Comparison of ENCODE assay signal across 29 cellular contexts in the genomic region with DNA sequence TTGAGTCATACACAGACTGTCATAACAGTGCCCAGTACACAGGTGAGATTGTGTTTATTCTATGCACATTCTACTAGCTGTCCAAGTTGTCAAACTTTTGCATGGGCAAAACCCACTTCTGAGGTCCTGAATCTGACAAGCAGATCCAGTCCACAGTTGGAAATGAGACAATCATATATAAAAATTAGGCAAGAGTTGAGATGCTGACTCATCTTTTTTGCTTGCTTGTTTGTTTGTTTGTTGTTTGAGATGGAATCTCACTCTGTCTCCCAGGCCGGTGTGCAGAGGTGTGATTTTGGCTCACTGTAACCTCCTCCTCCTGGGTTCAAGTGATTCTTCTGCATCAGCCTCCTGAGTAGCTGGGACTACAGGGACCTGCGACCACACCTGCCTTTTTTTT.
"Had no signal": no experiment of that assay in that cellular context is flagged by ENCODE, and none has a peak within 500 bp of the region (broad histone marks: within the 10 kb centered on the region; RNA-seq: fewer than 3 reads in every experiment).

No MANE protein-coding gene starts in this region.

- H3K9me3 Mint-ChIP-seq: dendritic cell treated with granulocyte-macrophage colony-stimulating factor and Interleukin-4, amounts not matched to agents 40 ng/mL and 50 ng/mL, for 4 days; effector memory CD8-positive, alpha-beta T cell; endodermal cell had no signal

- FAIRE-seq: colon, endometrium, endothelial cell of umbilical vein, frontal cortex had no signal

- DNase-seq: colonic mucosa; cortex of kidney; dermis blood vessel endothelial cell; dorsolateral prefrontal cortex; effector CD4-positive, alpha-beta T cell; effector CD8-positive, alpha-beta T cell; effector memory CD4-positive, alpha-beta T cell; effector memory CD8-positive, alpha-beta T cell; endodermal cell; erythroblast; esophagus squamous epithelium; foreskin fibroblast; foreskin keratinocyte; foreskin melanocyte; gastrocnemius medialis; glutamatergic neuron; head of caudate nucleus; heart left ventricle; heart right ventricle had no signal

- H3K27ac ChIP-seq: colonic mucosa, coronary artery, dorsolateral prefrontal cortex, epithelial cell of prostate, esophagus muscularis mucosa, esophagus squamous epithelium, foreskin keratinocyte, gastrocnemius medialis, gastroesophageal sphincter, heart left ventricle, heart right ventricle had no signal

- H3K27ac Mint-ChIP-seq: dendritic cell treated with granulocyte-macrophage colony-stimulating factor and Interleukin-4, amounts not matched to agents 40 ng/mL and 50 ng/mL, for 4 days; effector memory CD8-positive, alpha-beta T cell; endodermal cell had no signal

- H3K4me1 Mint-ChIP-seq: endodermal cell had no signal

- H3K4me1 ChIP-seq: colonic mucosa, esophagus muscularis mucosa, esophagus squamous epithelium, foreskin keratinocyte, gastrocnemius medialis, gastroesophageal sphincter, heart left ventricle, heart right ventricle had no signal

- H3K4me3 Mint-ChIP-seq: dendritic cell treated with granulocyte-macrophage colony-stimulating factor and Interleukin-4, amounts not matched to agents 40 ng/mL and 50 ng/mL, for 4 days; effector memory CD8-positive, alpha-beta T cell; endodermal cell had no signal

- H3K36me3 ChIP-seq: colonic mucosa, esophagus muscularis mucosa, esophagus squamous epithelium, gastrocnemius medialis, gastroesophageal sphincter, heart left ventricle, heart right ventricle had no signal

- H3K4me3 ChIP-seq: colonic mucosa, coronary artery, dorsolateral prefrontal cortex, esophagus muscularis mucosa, esophagus squamous epithelium, gastrocnemius medialis, gastroesophageal sphincter, heart left ventricle, heart right ventricle had no signal

- H3K27me3 ChIP-seq: colonic mucosa, dorsolateral prefrontal cortex, esophagus muscularis mucosa, esophagus squamous epithelium, foreskin keratinocyte, gastrocnemius medialis, gastroesophageal sphincter, heart left ventricle, heart right ventricle had no signal

- ATAC-seq: effector memory CD8-positive, alpha-beta T cell; esophagus mucosa; foreskin keratinocyte; gastrocnemius medialis; gastroesophageal sphincter; heart left ventricle; heart right ventricle had no signal

- H3K27me3 Mint-ChIP-seq: dendritic cell treated with granulocyte-macrophage colony-stimulating factor and Interleukin-4, amounts not matched to agents 40 ng/mL and 50 ng/mL, for 4 days; effector memory CD8-positive, alpha-beta T cell had no signal

- H3K9me3 ChIP-seq: colonic mucosa, esophagus muscularis mucosa, esophagus squamous epithelium, gastrocnemius medialis, gastroesophageal sphincter, heart left ventricle, heart right ventricle had no signal
